In genomic region chr7:2758673-2759603, GRCh38 we compare ENCODE assay signal across 8 cellular contexts.
DNase-seq lines count a peak whose midpoint lies in the region; ATAC-seq, FAIRE-seq and TF ChIP-seq lines count a peak whose summit lies in the region.

No MANE protein-coding gene starts in this region.

- H3K9ac ChIP-seq in H9 (ENCODE audit: extremely low read depth, insufficient read length, low read length) (no peak overlapping the region), astrocyte (ENCODE audit: low read length) (peak overlapping the region; percentile 72), mucosa of rectum (ENCODE audit: low read depth in 1 of 2, low read length in 2 of 2) (peak overlapping the region; percentile 47 to 55)

- H3K9me3 Mint-ChIP-seq in H9, result no peaks in the 10 kb centered on the region
- peaks cover 4% of the 10 kb centered on the region for H3K9me3 Mint-ChIP-seq in astrocyte (ENCODE audit: unreplicated experiment)

- peak overlapping the region in 2 of 3 experiments; percentile 75 to 92; a peak in 3 of 7 replicates for H3K27ac Mint-ChIP-seq in H9
- peak overlapping the region; percentile 96 for H3K27ac Mint-ChIP-seq in astrocyte (ENCODE audit: unreplicated experiment)

- intact Hi-C loops in A673 (cut with micrococcal nuclease; ENCODE audit: unreplicated experiment), result no loop called here

- H3K4me1 ChIP-seq in A673 (ENCODE audit: insufficient read depth, low read length, poor library complexity, severe bottlenecking), result peaks cover 35% of the 10 kb centered on the region
- H3K4me1 ChIP-seq in H9 (ENCODE audit: insufficient read depth, low read length), result 0 out of 2 replicates have a peak, but pooled peaks cover 2% of the 10 kb centered on the region
- peaks cover 43% of the 10 kb centered on the region for H3K4me1 ChIP-seq in astrocyte (ENCODE audit: insufficient read depth, low read length)
- peaks cover 22 to 36% of the 10 kb centered on the region in 2 donors for H3K4me1 ChIP-seq in mucosa of rectum (ENCODE audit: control insufficient read depth in 2 of 2, insufficient read depth in 2 of 2, low read length in 2 of 2)

- DNase-seq in A673 (ENCODE audit: low spot score) (no peak), H9 (no peak), astrocyte (ENCODE audit: low read depth) (no peak), frontal cortex (ENCODE audit: low spot score in 2 of 2) (no peak)

- H2BK120ac ChIP-seq in H9 (ENCODE audit: low read depth, low read length, poor library complexity, severe bottlenecking), result no peak overlapping the region

- H3K27ac ChIP-seq in A673 (ENCODE audit: low read depth, low read length, poor library complexity, severe bottlenecking) (peak overlapping the region; percentile 90), H9 (ENCODE audit: insufficient read length, low read depth, low read length) (no peak overlapping the region), astrocyte (ENCODE audit: low read depth, low read length) (peak overlapping the region; percentile 97), mucosa of rectum (ENCODE audit: low read depth in 2 of 2, low read length in 2 of 2) (peak overlapping the region; percentile 79 to 88)

- no peak overlapping the region for H2BK20ac ChIP-seq in H9 (ENCODE audit: low read depth, low read length, poor library complexity, severe bottlenecking)

- TF ChIP-seq CTCF in A673 (conservative IDR thresholded peaks at IDR 0.05; ENCODE audit: low read depth, low read length), result no peak
- no peak for TF ChIP-seq CTCF in H9 (conservative IDR thresholded peaks at IDR 0.05)
- TF ChIP-seq CTCF in astrocyte (IDR thresholded peaks at IDR 0.05; ENCODE audit: insufficient read depth, low read depth, low read length), result no peak

- no peak overlapping the region for H3K18ac ChIP-seq in H9 (ENCODE audit: insufficient read length, low read depth, low read length)

- H3K36me3 Mint-ChIP-seq in H9 (ENCODE audit: insufficient read depth in 1 of 3, low read depth in 3 of 3), result peaks cover 17 to 35% (median 25%) of the 10 kb centered on the region in 3 experiments
- H3K36me3 Mint-ChIP-seq in astrocyte (ENCODE audit: low read depth, unreplicated experiment), result peaks cover 30% of the 10 kb centered on the region

- no peaks in the 10 kb centered on the region for H3K36me3 ChIP-seq in A673 (ENCODE audit: insufficient read depth, low read length, poor library complexity, severe bottlenecking)
- H3K36me3 ChIP-seq in astrocyte (ENCODE audit: insufficient read depth, low read length), result no peaks in the 10 kb centered on the region
- no peaks in the 10 kb centered on the region for H3K36me3 ChIP-seq in mucosa of rectum (ENCODE audit: control insufficient read depth in 2 of 2, insufficient read depth in 2 of 2, low read length in 2 of 2)

- H4K20me1 ChIP-seq in H9 (ENCODE audit: control insufficient read depth, insufficient read depth, insufficient read length) (no peaks in the 10 kb centered on the region), astrocyte (ENCODE audit: insufficient read depth, low read length) (peaks cover 3% of the 10 kb centered on the region)

- ATAC-seq in GM19351 (IDR thresholded peaks at IDR 0.05; ENCODE audit: unreplicated experiment) (no peak), GM18909 (IDR thresholded peaks at IDR 0.05; ENCODE audit: poor library complexity, unreplicated experiment) (no peak), HG03521 (IDR thresholded peaks at IDR 0.05; ENCODE audit: unreplicated experiment) (no peak)

- no peak overlapping the region for H4K5ac ChIP-seq in H9 (ENCODE audit: insufficient read length, low read depth, low read length)

- peaks cover 2% of the 10 kb centered on the region; the same call in 1 of the 2 replicates for H3K27me3 Mint-ChIP-seq in H9 (ENCODE audit: low read depth)
- H3K27me3 Mint-ChIP-seq in astrocyte (ENCODE audit: low read depth, unreplicated experiment), result no peaks in the 10 kb centered on the region

- H3K23ac ChIP-seq in H9 (ENCODE audit: insufficient read length, low read depth, low read length), result peak overlapping the region; percentile 42

- no peaks in the 10 kb centered on the region for H3K9me3 ChIP-seq in A673 (ENCODE audit: low read depth, low read length, poor library complexity, severe bottlenecking)
- no peaks in the 10 kb centered on the region for H3K9me3 ChIP-seq in H9 (ENCODE audit: control insufficient read depth, low read depth, low read length)
- no peaks in the 10 kb centered on the region for H3K9me3 ChIP-seq in astrocyte (ENCODE audit: insufficient read depth, low read depth, low read length)
- no peaks in the 10 kb centered on the region for H3K9me3 ChIP-seq in mucosa of rectum (ENCODE audit: control insufficient read depth in 2 of 2, low read length in 2 of 2)

- peaks cover 33 to 39% of the 10 kb centered on the region in 2 experiments for H3K4me1 Mint-ChIP-seq in H9
- H3K4me1 Mint-ChIP-seq in astrocyte (ENCODE audit: low read depth, unreplicated experiment), result peaks cover 63% of the 10 kb centered on the region

- CTCF ChIA-PET in A673 (lab: Charles Lee), result no interaction called here

- H2BK12ac ChIP-seq in H9 (ENCODE audit: insufficient read length, low read depth, low read length), result no peak overlapping the region

- FAIRE-seq in astrocyte (lab: Jason Lieb, UNC) (no peak), frontal cortex (lab: Jason Lieb, UNC) (no peak)

- H4K91ac ChIP-seq in H9 (ENCODE audit: insufficient read length, low read depth, low read length), result no peak overlapping the region

- H2AFZ ChIP-seq in H9 (ENCODE audit: low read length), result no peak overlapping the region
- H2AFZ ChIP-seq in astrocyte (ENCODE audit: low read depth, low read length), result no peak overlapping the region

- BruUV-seq in A673 (replicated peaks; lab: Mats Ljungman, UMichigan), result no TSS peak

- H3K14ac ChIP-seq in H9 (ENCODE audit: insufficient read depth, low read length), result no peak overlapping the region

- H3K4me3 Mint-ChIP-seq in H9 (no peak overlapping the region), astrocyte (ENCODE audit: unreplicated experiment) (peak overlapping the region; percentile 20)

- POLR2A ChIA-PET in A673 (lab: Charles Lee; ENCODE audit: low non-redundant PET), result no interaction called here

- H3K79me2 ChIP-seq in H9 (ENCODE audit: insufficient read depth, low read length), result peaks cover 5% of the 10 kb centered on the region; the same call in 1 of the 2 replicates
- peaks cover 36% of the 10 kb centered on the region for H3K79me2 ChIP-seq in astrocyte (ENCODE audit: insufficient read depth, low read length)

- no peak overlapping the region for H2BK5ac ChIP-seq in H9 (ENCODE audit: insufficient read length, low read length)

- no peak overlapping the region for H4K8ac ChIP-seq in H9 (replicated peaks; ENCODE audit: insufficient read length, low read depth, low read length)

- H2AK5ac ChIP-seq in H9 (ENCODE audit: insufficient read length, low read length), result no peak overlapping the region

- H3K27me3 ChIP-seq in A673 (replicated peaks; ENCODE audit: insufficient read depth, low read depth, low read length, poor library complexity), result no peaks in the 10 kb centered on the region
- H3K27me3 ChIP-seq in H9 (ENCODE audit: insufficient read depth, low read length), result no peaks in the 10 kb centered on the region
- no peaks in the 10 kb centered on the region for H3K27me3 ChIP-seq in astrocyte (ENCODE audit: insufficient read depth, low read length)
- no peaks in the 10 kb centered on the region for H3K27me3 ChIP-seq in mucosa of rectum (ENCODE audit: control insufficient read depth in 2 of 2, insufficient read depth in 2 of 2, low read length in 2 of 2)

- H3K56ac ChIP-seq in H9 (ENCODE audit: insufficient read length, low read depth, low read length), result no peak overlapping the region

- H3K4me2 ChIP-seq in H9 (ENCODE audit: insufficient read depth, insufficient read length, low read length) (no peak overlapping the region), astrocyte (ENCODE audit: low read length) (peak overlapping the region; percentile 77)

- H2BK15ac ChIP-seq in H9 (ENCODE audit: low read depth, low read length), result no peak overlapping the region

- peaks cover 5% of the 10 kb centered on the region for H3K79me1 ChIP-seq in H9 (ENCODE audit: insufficient read depth, low read depth, low read length, poor library complexity, severe bottlenecking)

- H3K4ac ChIP-seq in H9 (ENCODE audit: low read depth, low read length), result no peak overlapping the region

- no CpG with 5 or more reads among the region's 18 CpGs for WGBS in H9 (ENCODE audit: extremely low coverage, insufficient read length, low lambda C conversion rate)

- H3K23me2 ChIP-seq in H9 (ENCODE audit: insufficient read length, low read depth, low read length, poor library complexity, severe bottlenecking), result no peaks in the 10 kb centered on the region

- no peak overlapping the region for H3T11ph ChIP-seq in H9 (ENCODE audit: low read length)

- H3K4me3 ChIP-seq in A673 (ENCODE audit: low read depth, low read length, poor library complexity, severe bottlenecking) (no peak overlapping the region), astrocyte (ENCODE audit: insufficient read depth, low read depth, low read length) (no peak overlapping the region), mucosa of rectum (ENCODE audit: low read length in 2 of 2) (no peak overlapping the region)
